Comparison of ENCODE assay signal across 8 cellular contexts in genomic region chrX:30570505-30570904, GRCh38. TPM values are rescaled to one million over a fixed set of nuclear protein-coding genes. Genes with fewer than 3 reads are reported as not detected.
A peak's percentile ranks its signal among the peaks of the same experiment; 100 is the strongest.
DNase-seq lines count a peak whose midpoint lies in the region; TF ChIP-seq lines count a peak whose summit lies in the region.

No MANE protein-coding gene starts in this region.

- H3K4me3 ChIP-seq in NB4 (ENCODE audit: low read depth, low read length), result no peak overlapping the region
- H3K4me3 ChIP-seq in ovary, result no peak overlapping the region

- TF ChIP-seq CTCF in NB4 (IDR thresholded peaks at IDR 0.05; ENCODE audit: low read depth, low read length) (peak; percentile 14), ovary (IDR thresholded peaks at IDR 0.05) (peak in 2 of 3 donors; percentile 20)

- no peaks in the 10 kb centered on the region for H3K4me1 ChIP-seq in ovary (ENCODE audit: insufficient read depth)

- H3K36me3 ChIP-seq in ovary, result no peaks in the 10 kb centered on the region

- TF ChIP-seq POLR2A in NB4 (IDR thresholded peaks at IDR 0.05; ENCODE audit: extremely low read depth, insufficient read length), result no peak
- TF ChIP-seq POLR2A in ovary (IDR thresholded peaks at IDR 0.05), result no peak

- H3K27ac ChIP-seq in ovary, result no peak overlapping the region

- 65 to 76% (median 67%) methylated on average over 1 of the region's 1 CpG for WGBS in ovary, 3 donors

- no peak for TF ChIP-seq EP300 in ovary (IDR thresholded peaks at IDR 0.05)

- DNase-seq in EL (peak; percentile 8), NB4 (ENCODE audit: low read depth) (peak; percentile 44), dermis blood vessel endothelial cell (peak; percentile 44), ovary (no peak), NCI-H1694 (lab: John Stamatoyannopoulos, UW) (no peak), ecto neural progenitor cell (ENCODE audit: low spot score) (no peak), NCI-H1048 (lab: John Stamatoyannopoulos, UW) (no peak)
- DNase-seq in NK-92 treated with Interleukin-12 subunit alpha and Interleukin-12 subunit beta, amount 100 ng/mL, for 24 hours (lab: John Stamatoyannopoulos, UW), result no peak

- no peaks in the 10 kb centered on the region for H3K9me3 ChIP-seq in ovary

- H3K27me3 ChIP-seq in ovary, result no peaks in the 10 kb centered on the region

- intact Hi-C loops in ovary (cut with DNase I), result no loop called here

RNA-seq across cellular contexts. Expression of gene TASL, which starts 7.1 kb away (rescaled TPM):
- total RNA-seq in dermis blood vessel endothelial cell (not detected in 2 replicates), ovary (under 1 TPM in 6 of 7 donors, not detected in 1; 0.10 to 0.74 (median 0.18) TPM)
- 1 to 10 TPM in 1 of 2 donors, under 1 TPM in 1; 0.18 to 2.2 TPM for polyA plus RNA-seq in ovary

Comparison
In these comparisons a context has a peak if more than half of its experiments do, and no peak if none do; other contexts are left out.
1. DNase-seq: peak in EL (single experiment), NB4 (single experiment) and dermis blood vessel endothelial cell (single experiment); none in ovary (0 of 5), NCI-H1694 (single experiment), ecto neural progenitor cell (single experiment), NCI-H1048 (single experiment) and NK-92 treated with Interleukin-12 subunit alpha and Interleukin-12 subunit beta, amount 100 ng/mL, for 24 hours (single experiment).